9 cellular contexts compared by ENCODE assay signal in genomic region chr1:156660752-156661112, GRCh38. TPM values are rescaled to one million over a fixed set of nuclear protein-coding genes. Genes with fewer than 3 reads are reported as not detected.
A peak's percentile ranks its signal among the peaks of the same experiment; 100 is the strongest.
DNase-seq lines count a peak whose midpoint lies in the region; ATAC-seq, FAIRE-seq and TF ChIP-seq lines count a peak whose summit lies in the region.
"Had no signal": no experiment of that assay in that cellular context is flagged by ENCODE, and none has a peak within 500 bp of the region (broad histone marks: within the 10 kb centered on the region; RNA-seq: fewer than 3 reads in every experiment).

No MANE protein-coding gene starts in this region.

- no peaks in the 10 kb centered on the region for H3K36me3 Mint-ChIP-seq in activated B cell treated with CpG ODN at 0.5 μM for 24 hours (ENCODE audit: low read depth)

- H3K9me3 Mint-ChIP-seq in activated B cell treated with CpG ODN at 0.5 μM for 24 hours = no peaks in the 10 kb centered on the region
- H3K9me3 Mint-ChIP-seq in stimulated activated naive CD8-positive, alpha-beta T cell treated with anti-CD3 and anti-CD28 coated beads, Interleukin-15, amount 100 ng/mL, for 72 hours = no peaks in the 10 kb centered on the region

- H3K27me3 Mint-ChIP-seq in activated B cell treated with CpG ODN at 0.5 μM for 24 hours = peaks cover 17% of the 10 kb centered on the region
- peaks cover 33% of the 10 kb centered on the region for H3K27me3 Mint-ChIP-seq in stimulated activated naive CD8-positive, alpha-beta T cell treated with anti-CD3 and anti-CD28 coated beads, Interleukin-15, amount 100 ng/mL, for 72 hours

- H3K27ac ChIP-seq in HEK293 (ENCODE audit: extremely low read depth, low read depth, low read length) (peak overlapping the region; percentile 76), hepatocyte (peak overlapping the region; percentile 93)

- ATAC-seq in activated B cell treated with CpG ODN at 0.5 μM for 24 hours (ENCODE audit: low read depth) = no peak
- peak; percentile 13 for ATAC-seq in stimulated activated naive CD8-positive, alpha-beta T cell treated with anti-CD3 and anti-CD28 coated beads, Interleukin-15, amount 100 ng/mL, for 72 hours

- no peaks in the 10 kb centered on the region for H4K20me1 ChIP-seq in hepatocyte (ENCODE audit: insufficient read depth, poor library complexity, severe bottlenecking)

- POLR2A ChIA-PET in HEK293 (lab: Yijun Ruan, JAX) = interaction anchor here (0.6 to 1.8 kb wide), 15 partner anchors 9 to 654 kb away, joined by 3 to 20 read pairs (median 5); partner anchors contain the start of genes HDGF, ISG20L2, METTL25B and MRPL24
- POLR2A ChIA-PET in activated B cell treated with CpG ODN at 0.5 μM for 24 hours (lab: Charles Lee) = interaction anchor here (0.6 to 1.3 kb wide), 5 partner anchors 16 to 1687 kb away, joined by 3 to 10 read pairs (median 3); partner anchors contain the start of gene GPATCH4

- no peaks in the 10 kb centered on the region for H3K36me3 ChIP-seq in HEK293 (ENCODE audit: control insufficient read depth in 2 of 2, insufficient read depth in 1 of 2, low read length in 2 of 2)
- H3K36me3 ChIP-seq in hepatocyte (replicated peaks; ENCODE audit: insufficient read depth, low read depth) = no peaks in the 10 kb centered on the region

- no peaks in the 10 kb centered on the region for H3K79me2 ChIP-seq in hepatocyte

- H3K27ac Mint-ChIP-seq in activated B cell treated with CpG ODN at 0.5 μM for 24 hours = peak overlapping the region; percentile 24
- peak overlapping the region; percentile 20 to 80 for H3K27ac Mint-ChIP-seq in stimulated activated naive CD8-positive, alpha-beta T cell treated with anti-CD3 and anti-CD28 coated beads, Interleukin-15, amount 100 ng/mL, for 72 hours

- no peak for FAIRE-seq in GM19239 (lab: Jason Lieb, UNC)

- CTCF ChIA-PET in HEK293 (lab: Yijun Ruan, JAX) = interaction anchor here (0.5 to 15.2 kb wide), 21 partner anchors 9 to 267 kb away, joined by 3 to 564 read pairs (median 5); partner anchors contain the start of genes BCAN, CRABP2, MRPL24 and NES
- CTCF ChIA-PET in activated B cell treated with CpG ODN at 0.5 μM for 24 hours (lab: Charles Lee) = interaction anchor here (0.9 to 4.6 kb wide), 8 partner anchors 16 to 255 kb away, joined by 3 to 34 read pairs (median 7); partner anchors contain the start of gene NES

- WGBS in hepatocyte (ENCODE audit: low lambda C conversion rate, missing lambda C conversion rate) = 68% methylated on average over 2 of the region's 2 CpGs

- no peak overlapping the region for H3K4me3 Mint-ChIP-seq in activated B cell treated with CpG ODN at 0.5 μM for 24 hours
- peak overlapping the region; percentile 80 to 81 for H3K4me3 Mint-ChIP-seq in stimulated activated naive CD8-positive, alpha-beta T cell treated with anti-CD3 and anti-CD28 coated beads, Interleukin-15, amount 100 ng/mL, for 72 hours

- H3K4me2 ChIP-seq in hepatocyte = peak overlapping the region; percentile 65

- H3K4me1 ChIP-seq in HEK293 (ENCODE audit: control insufficient read depth, insufficient read depth, low read length) = peaks cover 9% of the 10 kb centered on the region; the same call in 1 of the 2 replicates
- peaks cover 75% of the 10 kb centered on the region for H3K4me1 ChIP-seq in hepatocyte (ENCODE audit: insufficient read depth)

- DNase-seq in activated B cell treated with CpG ODN at 0.5 μM for 24 hours (no peak), hepatocyte (ENCODE audit: low spot score) (no peak), cerebellar nuclear complex (lab: John Stamatoyannopoulos, UW) (no peak), GM19239 (ENCODE audit: insufficient read length, low spot score) (no peak)
- DNase-seq in stimulated activated naive CD8-positive, alpha-beta T cell treated with anti-CD3 and anti-CD28 coated beads, Interleukin-15, amount 100 ng/mL, for 72 hours = no peak
- DNase-seq in activated effector memory CD4-positive, alpha-beta T cell treated with Interleukin-2 at 50 U/mL for 16 hours = no peak
- no peak for DNase-seq in activated CD8-positive, alpha-beta memory T cell treated with anti-CD3 and anti-CD28 coated beads, Interleukin-2, amount 50 U/mL, for 4 hours

- TF ChIP-seq CTCF in HEK293 (tag by site-specific recombination; IDR thresholded peaks at IDR 0.05) = no peak
- TF ChIP-seq CTCF in activated B cell treated with CpG ODN at 0.5 μM for 24 hours (IDR thresholded peaks at IDR 0.05) = no peak
- no peak for TF ChIP-seq CTCF in hepatocyte (IDR thresholded peaks at IDR 0.05; ENCODE audit: poor library complexity)

- intact Hi-C loops in activated B cell treated with CpG ODN at 0.5 μM for 24 hours (cut with micrococcal nuclease) = loop anchor here (1.0 to 2.0 kb wide), 5 partner anchors 18 to 230 kb away; partner anchors contain the start of gene CRABP2

- no peak overlapping the region for H2AFZ ChIP-seq in hepatocyte

- H3K9me2 ChIP-seq in hepatocyte (replicated peaks; ENCODE audit: insufficient read depth) = no peaks in the 10 kb centered on the region

- H3K27me3 ChIP-seq in hepatocyte = peaks cover 16% of the 10 kb centered on the region

- H3K4me1 Mint-ChIP-seq in activated B cell treated with CpG ODN at 0.5 μM for 24 hours = peaks cover 94% of the 10 kb centered on the region
- H3K4me1 Mint-ChIP-seq in stimulated activated naive CD8-positive, alpha-beta T cell treated with anti-CD3 and anti-CD28 coated beads, Interleukin-15, amount 100 ng/mL, for 72 hours = peaks cover 77% of the 10 kb centered on the region

- H3K4me3 ChIP-seq in HEK293 (ENCODE audit: low read depth, low read length) (peak overlapping the region; percentile 38), hepatocyte (no peak overlapping the region)

- no peaks in the 10 kb centered on the region for H3K9me3 ChIP-seq in HEK293 (ENCODE audit: control insufficient read depth, insufficient read depth, low read depth, low read length)
- no peaks in the 10 kb centered on the region for H3K9me3 ChIP-seq in hepatocyte (ENCODE audit: low read depth)

TF ChIP-seq in HEK293, 187 proteins besides CTCF, POLR2A, EP300 and RAD21:
- TF ChIP-seq ZFHX2 (tag by site-specific recombination; conservative IDR thresholded peaks at IDR 0.05) = peak; percentile 95
- TF ChIP-seq EGR2 (tag by site-specific recombination; IDR thresholded peaks at IDR 0.05; ENCODE audit: low read depth) = peak; percentile 93
- TF ChIP-seq BCL11A (tag by site-specific recombination; IDR thresholded peaks at IDR 0.05; ENCODE audit: low read depth) = no peak

RNA-seq across cellular contexts. Expression of gene NES, which starts 16.5 kb away (rescaled TPM):
- not detected in 2 replicates for total RNA-seq in activated B cell treated with CpG ODN at 0.5 μM for 24 hours
- 7.9 and 13.8 TPM in 2 replicates for total RNA-seq in hepatocyte
- polyA plus RNA-seq in hepatocyte = 3.6 and 4.8 TPM in 2 replicates

RNA-seq across cellular contexts. Expression of gene BCAN, which starts 18.8 kb away (rescaled TPM):
- total RNA-seq in activated B cell treated with CpG ODN at 0.5 μM for 24 hours = 0.27 and 0.51 TPM in 2 replicates
- 0.03 and 0.84 TPM in 2 replicates for total RNA-seq in hepatocyte
- not detected in 2 replicates for polyA plus RNA-seq in hepatocyte
- polyA plus RNA-seq: neural cell had no signal

RNA-seq across cellular contexts. Expression of gene HAPLN2, which starts 41.5 kb away (rescaled TPM):
- total RNA-seq in activated B cell treated with CpG ODN at 0.5 μM for 24 hours = not detected in 2 replicates
- total RNA-seq in hepatocyte = not detected in 2 replicates
- not detected in 2 replicates for polyA plus RNA-seq in hepatocyte

RNA-seq across cellular contexts. Expression of gene CRABP2, which starts 44.7 kb away (rescaled TPM):
- total RNA-seq in activated B cell treated with CpG ODN at 0.5 μM for 24 hours = 0.55 and 0.66 TPM in 2 replicates
- total RNA-seq in hepatocyte = 54.5 and 93.5 TPM in 2 replicates
- polyA plus RNA-seq in hepatocyte = 171 and 195 TPM in 2 replicates

RNA-seq across cellular contexts. Expression of gene GPATCH4, which starts 59.5 kb away (rescaled TPM):
- total RNA-seq in activated B cell treated with CpG ODN at 0.5 μM for 24 hours (64.6 and 71.8 TPM in 2 replicates), hepatocyte (5.6 and 17.4 TPM in 2 replicates)
- polyA plus RNA-seq in hepatocyte = 28.3 and 28.6 TPM in 2 replicates
